16 cellular contexts compared by ENCODE assay signal in the genomic region with DNA sequence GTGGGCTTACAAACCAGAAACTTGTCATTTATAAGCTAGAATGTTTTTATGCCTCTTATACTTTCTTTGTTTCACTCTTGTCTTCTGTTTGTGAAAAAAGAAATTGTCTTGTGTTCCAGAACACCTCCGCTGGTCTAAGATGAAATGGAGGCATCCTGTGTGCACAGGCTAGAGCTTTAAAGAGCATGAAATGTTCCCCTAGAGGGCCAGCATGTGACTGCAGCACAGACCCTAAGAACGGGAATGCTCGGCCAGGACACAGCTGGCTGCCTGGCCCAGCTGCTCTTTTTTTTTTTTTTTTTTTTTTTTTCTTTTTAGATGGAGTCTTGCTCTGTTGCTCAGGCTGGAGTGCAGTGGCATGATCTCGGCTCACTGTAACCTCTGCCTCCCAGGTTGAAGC. TPM values are rescaled to one million over a fixed set of nuclear protein-coding genes. Genes with fewer than 3 reads are reported as not detected.
DNase-seq lines count a peak whose midpoint lies in the region; ATAC-seq lines count a peak whose summit lies in the region.
"Had no signal": no experiment of that assay in that cellular context is flagged by ENCODE, and none has a peak within 500 bp of the region (broad histone marks: within the 10 kb centered on the region; RNA-seq: fewer than 3 reads in every experiment).

No MANE protein-coding gene starts in this region.

- no peak overlapping the region for H2AK5ac ChIP-seq in mesenchymal stem cell (ENCODE audit: low read length, severe bottlenecking)

- H3K4me3 ChIP-seq in mesenchymal stem cell (ENCODE audit: insufficient read depth in 1 of 2, low read depth in 1 of 2, low read length in 2 of 2) = no peak overlapping the region
- H3K4me3 ChIP-seq: tibial nerve had no signal

- no peak overlapping the region for H3K18ac ChIP-seq in mesenchymal stem cell (ENCODE audit: low read depth in 1 of 2, low read length in 2 of 2)

- no peak overlapping the region for H3K23ac ChIP-seq in mesenchymal stem cell (ENCODE audit: low read length in 2 of 2)

- H3K9me3 ChIP-seq in mesenchymal stem cell (ENCODE audit: control insufficient read depth, low read length) = no peaks in the 10 kb centered on the region
- H3K9me3 ChIP-seq: tibial nerve had no signal

- H3K27me3 ChIP-seq in mesenchymal stem cell (ENCODE audit: control insufficient read depth in 1 of 2, insufficient read depth in 1 of 2, low read length in 2 of 2) = no peaks in the 10 kb centered on the region
- H3K27me3 ChIP-seq: tibial nerve had no signal

- peaks cover 8% of the 10 kb centered on the region for H3K79me1 ChIP-seq in mesenchymal stem cell (replicated peaks; ENCODE audit: low read length, poor library complexity, severe bottlenecking)

- H3K36me3 ChIP-seq in mesenchymal stem cell (ENCODE audit: control insufficient read depth in 1 of 2, insufficient read depth in 2 of 2, low read depth in 1 of 2, low read length in 2 of 2) = peaks cover 38 to 93% of the 10 kb centered on the region in 2 experiments

- H3K4me1 ChIP-seq in mesenchymal stem cell (ENCODE audit: control insufficient read depth, insufficient read depth, low read depth, low read length) = peaks cover 4% of the 10 kb centered on the region

- no peak overlapping the region for H3K4me2 ChIP-seq in mesenchymal stem cell (ENCODE audit: low read length, poor library complexity, severe bottlenecking)

- H2BK15ac ChIP-seq in mesenchymal stem cell (ENCODE audit: low read depth, poor library complexity, severe bottlenecking) = no peak overlapping the region

- no peak overlapping the region for H4K91ac ChIP-seq in mesenchymal stem cell (ENCODE audit: low read length)

- DNase-seq in NCI-H1105 treated with DMSO at 0.1 percent for 48 hours (lab: John Stamatoyannopoulos, UW) = peak; percentile 1
- no peak for DNase-seq in NCI-H1105 (lab: John Stamatoyannopoulos, UW)
- DNase-seq in sciatic nerve (ENCODE audit: low spot score) = no peak
- no peak for DNase-seq in mesenchymal stem cell
- no peak for DNase-seq in NCI-H446 treated with DMSO at 0.1 percent for 48 hours (lab: John Stamatoyannopoulos, UW)
- DNase-seq in NCI-H128 (lab: John Stamatoyannopoulos, UW; ENCODE audit: unreplicated experiment) = no peak
- DNase-seq: activated CD4-positive, alpha-beta T cell treated with anti-CD3 and anti-CD28 coated beads, Interleukin-2, amount 50 U/mL, for 1 hour; amniotic stem cell; CD8-positive, alpha-beta memory T cell; cortex of kidney; NCI-H2227 treated with DMSO at 0.1 percent for 48 hours; occipital lobe; T-helper 17 cell had no signal

- intact Hi-C loops in sciatic nerve (cut with DNase I) = no loop called here

- H3K14ac ChIP-seq in mesenchymal stem cell (ENCODE audit: low read length in 2 of 2) = no peak overlapping the region

- H4K8ac ChIP-seq in mesenchymal stem cell (ENCODE audit: low read length) = no peak overlapping the region

- H3K27ac ChIP-seq in cingulate gyrus (ENCODE audit: low read depth, low read length) = peak overlapping the region; percentile 56
- no peak overlapping the region for H3K27ac ChIP-seq in mesenchymal stem cell (ENCODE audit: low read length, poor library complexity, severe bottlenecking)

- H2BK12ac ChIP-seq in mesenchymal stem cell (ENCODE audit: low read length in 2 of 2) = no peak overlapping the region

- no peak overlapping the region for H2BK120ac ChIP-seq in mesenchymal stem cell (ENCODE audit: low read depth, low read length)

- WGBS in mesenchymal stem cell = 85% methylated on average over 4 of the region's 4 CpGs

- no peak overlapping the region for H2BK5ac ChIP-seq in mesenchymal stem cell (ENCODE audit: low read depth, low read length, poor library complexity, severe bottlenecking)

- no peak overlapping the region for H3K4ac ChIP-seq in mesenchymal stem cell (ENCODE audit: low read depth in 1 of 2, low read length in 2 of 2)

- no peak overlapping the region for H3K9ac ChIP-seq in mesenchymal stem cell (ENCODE audit: low read length)

- peak; percentile 20 for ATAC-seq in HG03135 (IDR thresholded peaks at IDR 0.05; ENCODE audit: unreplicated experiment)
- peak; percentile 72 for ATAC-seq in sciatic nerve
- ATAC-seq: T-helper 17 cell had no signal

- no peak overlapping the region for H2AFZ ChIP-seq in mesenchymal stem cell (ENCODE audit: low read depth, low read length)

RNA-seq across cellular contexts. Expression of gene SETD7, which starts 33.6 kb away (rescaled TPM):
- total RNA-seq in sciatic nerve = 56.9 TPM
- 26.4 TPM for polyA plus RNA-seq in mesenchymal stem cell (2013, experiment 1 of 2)
- polyA plus RNA-seq in mesenchymal stem cell (2013, experiment 2 of 2) = 25.9 TPM
